Comparison of ENCODE assay signal across 9 cellular contexts in the genomic region with DNA sequence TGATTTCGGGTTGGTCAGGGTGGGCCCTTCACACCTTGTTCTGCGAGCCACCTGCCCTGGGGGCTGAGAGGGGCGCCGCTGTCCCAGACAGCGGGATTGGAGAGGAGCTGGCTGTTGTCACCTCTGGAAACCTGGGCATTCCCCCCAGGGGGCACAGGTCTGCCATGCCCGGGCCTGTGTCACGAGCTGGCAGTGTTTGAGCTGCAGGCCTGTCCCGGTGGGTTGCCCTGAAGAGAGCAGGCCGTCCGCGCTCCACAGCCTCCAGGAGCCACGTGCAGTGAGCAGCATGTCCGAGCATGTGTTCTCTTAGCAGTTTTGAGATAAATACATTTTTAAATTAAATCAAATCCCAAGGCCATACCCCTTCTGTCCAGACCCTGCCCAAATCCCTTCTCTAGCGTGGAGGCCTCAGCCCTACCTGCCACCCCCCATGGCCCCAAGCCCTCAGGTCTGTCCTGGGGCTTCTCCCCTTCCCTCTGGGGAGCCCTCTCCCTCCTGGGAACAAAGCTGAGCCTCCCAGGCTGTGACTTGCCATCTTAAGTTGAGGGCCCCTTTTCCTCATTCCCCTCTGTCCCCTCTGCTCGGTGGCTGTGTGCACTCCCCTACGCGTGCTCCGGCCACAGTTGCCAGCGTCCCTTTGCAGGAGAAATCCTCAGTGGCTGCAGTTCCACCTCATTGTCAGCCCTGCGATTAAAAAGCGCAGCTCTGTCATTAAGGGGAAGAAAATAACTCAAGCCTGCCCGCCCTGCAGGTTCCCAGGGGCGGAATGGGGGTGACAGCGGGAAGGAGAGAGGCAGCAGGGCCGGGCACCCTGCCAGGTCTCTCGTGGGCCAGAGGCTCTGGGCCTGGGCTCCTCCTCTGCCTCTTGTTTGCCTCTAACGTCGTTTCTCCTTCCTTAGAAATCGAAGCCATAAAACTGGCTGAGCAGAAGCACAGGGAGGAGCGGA. TPM values are rescaled to one million over a fixed set of nuclear protein-coding genes. Genes with fewer than 3 reads are reported as not detected.
DNase-seq lines count a peak whose midpoint lies in the region; ATAC-seq, FAIRE-seq and TF ChIP-seq lines count a peak whose summit lies in the region.
"Had no signal": no experiment of that assay in that cellular context is flagged by ENCODE, and none has a peak within 500 bp of the region (broad histone marks: within the 10 kb centered on the region; RNA-seq: fewer than 3 reads in every experiment).

No MANE protein-coding gene starts in this region.

- no peak for TF ChIP-seq CTCF in bronchial epithelial cell (IDR thresholded peaks at IDR 0.05; ENCODE audit: insufficient read depth, low read length, severe bottlenecking)

- H3K36me3 ChIP-seq in bronchial epithelial cell (ENCODE audit: control insufficient read depth, insufficient read depth, low read length) = peaks cover 14% of the 10 kb centered on the region

- no peaks in the 10 kb centered on the region for H3K27me3 ChIP-seq in bronchial epithelial cell (ENCODE audit: control insufficient read depth, insufficient read depth, low read length)
- H3K27me3 ChIP-seq: SJSA1 had no signal

- no peak for FAIRE-seq in bronchial epithelial cell (lab: Jason Lieb, UNC)

- peak overlapping the region; percentile 5 for H3K27ac ChIP-seq in temporal lobe (ENCODE audit: low read depth, low read length)
- H3K27ac ChIP-seq: SJSA1 had no signal

- H3K4me3 ChIP-seq in bronchial epithelial cell (ENCODE audit: low read depth, low read length) = no peak overlapping the region
- H3K4me3 ChIP-seq: SJSA1 had no signal

- DNase-seq in NCI-H1105 (lab: John Stamatoyannopoulos, UW) (peak; percentile 24), bronchial epithelial cell (ENCODE audit: low read depth) (peak; percentile 11), left kidney (ENCODE audit: low read depth, low spot score) (peak; percentile 22), SIG-M5 treated with dmso at 0.1 percent for 504 hours (lab: John Stamatoyannopoulos, UW; ENCODE audit: unreplicated experiment) (no peak), erythroblast (lab: John Stamatoyannopoulos, UW) (no peak)
- DNase-seq: NCI-H446 treated with DMSO at 0.1 percent for 48 hours had no signal

- TF ChIP-seq POLR2A in erythroblast (IDR thresholded peaks at IDR 0.05; ENCODE audit: low read length) = no peak

- ATAC-seq in GM21367 (IDR thresholded peaks at IDR 0.05; ENCODE audit: unreplicated experiment) = no peak

RNA-seq across cellular contexts. Expression of a gene that starts 26.6 kb away (rescaled TPM):
- 32.0 and 34.0 TPM in 2 replicates for total RNA-seq in bronchial epithelial cell
- 8.4 TPM for total RNA-seq in temporal lobe

RNA-seq across cellular contexts. Expression of a gene that starts 45.7 kb away (rescaled TPM):
- 0.26 and 1.1 TPM in 2 replicates for total RNA-seq in bronchial epithelial cell
- total RNA-seq in temporal lobe = 3.4 TPM

Comparison
In these comparisons a context has a peak if more than half of its experiments do, and no peak if none do; other contexts are left out.
1. DNase-seq: peak in NCI-H1105 (single experiment), bronchial epithelial cell (single experiment) and left kidney (single experiment); none in SIG-M5 treated with dmso at 0.1 percent for 504 hours (single experiment) and erythroblast (0 of 2).